ENCODE assay signal across 1 cellular context in genomic region chr5:153818626-153819025, GRCh38.
A peak's percentile ranks its signal among the peaks of the same experiment; 100 is the strongest.
TF ChIP-seq lines count a peak whose summit lies in the region.

No MANE protein-coding gene starts in this region.

TF ChIP-seq in SK-N-SH, 30 proteins besides CTCF, POLR2A, EP300 and RAD21 (continued from another document):
- TF ChIP-seq ZBTB33 (IDR thresholded peaks at IDR 0.05; ENCODE audit: borderline replicate concordance, low read depth) = no peak
- peak; percentile 71; the same call in 1 of the 2 replicates for TF ChIP-seq FOSL2 (IDR thresholded peaks at IDR 0.05; ENCODE audit: borderline replicate concordance, low read depth)
